In genomic region chr1:156740307-156740678, GRCh38 we compare ENCODE assay signal across 8 cellular contexts. TPM values are rescaled to one million over a fixed set of nuclear protein-coding genes. Genes with fewer than 3 reads are reported as not detected.
DNase-seq lines count a peak whose midpoint lies in the region; ATAC-seq and TF ChIP-seq lines count a peak whose summit lies in the region.

No MANE protein-coding gene starts in this region.

- WGBS in mesenchymal stem cell, result 27% methylated on average over 4 of the region's 5 CpGs
- 16 to 17% methylated on average over 5 of the region's 5 CpGs for WGBS in aorta, 2 donors

- CTCF ChIA-PET in BJ (lab: Yijun Ruan, JAX), result interaction anchor here (1.2 to 2.8 kb wide), 7 partner anchors 10 to 120 kb away, joined by 3 to 19 read pairs (median 7); partner anchors contain the start of genes HDGF, NTRK1 and PRCC

- peak overlapping the region; percentile 74 for H3K4me2 ChIP-seq in mesenchymal stem cell (ENCODE audit: low read length, poor library complexity, severe bottlenecking)

- H2BK12ac ChIP-seq in mesenchymal stem cell (ENCODE audit: low read length in 2 of 2), result no peak overlapping the region

- POLR2A ChIA-PET in BJ (lab: Charles Lee), result interaction anchor here (0.6 to 1.4 kb wide), 3 partner anchors 12 to 27 kb away, joined by 3 to 10 read pairs (median 4); partner anchors contain the start of genes HDGF, ISG20L2, METTL25B and PRCC

- H3K27me3 ChIP-seq in BJ (ENCODE audit: control insufficient read depth, insufficient read depth, low read length) (no peaks in the 10 kb centered on the region), mesenchymal stem cell (ENCODE audit: control insufficient read depth in 1 of 2, insufficient read depth in 1 of 2, low read length in 2 of 2) (no peaks in the 10 kb centered on the region), aorta (ENCODE audit: control insufficient read depth in 1 of 2, insufficient read depth in 2 of 2, low read length in 1 of 2) (no peaks in the 10 kb centered on the region)

- intact Hi-C loops in aorta (cut with DNase I), result no loop called here

- in situ Hi-C loops in astrocyte of the cerebellum (cut with HindIII; ENCODE audit: low sequenced_read_pairs), result no loop called here

- H4K8ac ChIP-seq in mesenchymal stem cell (ENCODE audit: low read length), result peak overlapping the region; percentile 1

- H2BK5ac ChIP-seq in mesenchymal stem cell (ENCODE audit: low read depth, low read length, poor library complexity, severe bottlenecking), result no peak overlapping the region

- H3K4me1 ChIP-seq in mesenchymal stem cell (ENCODE audit: control insufficient read depth, insufficient read depth, low read depth, low read length), result peaks cover 10% of the 10 kb centered on the region
- no peaks in the 10 kb centered on the region for H3K4me1 ChIP-seq in aorta (ENCODE audit: control insufficient read depth in 1 of 2, insufficient read depth in 2 of 2, low read length in 2 of 2)

- no peak overlapping the region for H2AFZ ChIP-seq in mesenchymal stem cell (ENCODE audit: low read depth, low read length)

- TF ChIP-seq CTCF in BJ (IDR thresholded peaks at IDR 0.05; ENCODE audit: insufficient read depth, low read depth, low read length) (no peak), astrocyte of the cerebellum (IDR thresholded peaks at IDR 0.05; ENCODE audit: low read depth, low read length, missing control alignments) (no peak)

- ATAC-seq in HG03196 (IDR thresholded peaks at IDR 0.05; ENCODE audit: unreplicated experiment) (peak; percentile 2), aorta (ENCODE audit: low FRiP score) (no peak), GM19397 (IDR thresholded peaks at IDR 0.05; ENCODE audit: unreplicated experiment) (no peak)

- H3K36me3 ChIP-seq in BJ (ENCODE audit: control insufficient read depth, insufficient read depth, low read length) (peaks cover 28% of the 10 kb centered on the region), mesenchymal stem cell (ENCODE audit: control insufficient read depth in 1 of 2, insufficient read depth in 2 of 2, low read depth in 1 of 2, low read length in 2 of 2) (peaks cover 62 to 73% of the 10 kb centered on the region in 2 experiments), aorta (ENCODE audit: control insufficient read depth in 1 of 2, insufficient read depth in 2 of 2, low read length in 1 of 2) (peaks cover 2 to 9% of the 10 kb centered on the region in 2 donors)

- H3K9me3 ChIP-seq in mesenchymal stem cell (ENCODE audit: control insufficient read depth, low read length), result no peaks in the 10 kb centered on the region
- no peaks in the 10 kb centered on the region for H3K9me3 ChIP-seq in aorta (ENCODE audit: control insufficient read depth, low read length)

- no peak overlapping the region for H2BK120ac ChIP-seq in mesenchymal stem cell (ENCODE audit: low read depth, low read length)

- no peak for DNase-seq in BJ (ENCODE audit: low read depth)
- no peak for DNase-seq in astrocyte of the cerebellum (ENCODE audit: low read depth)
- DNase-seq in mesenchymal stem cell, result no peak
- DNase-seq in aorta, result no peak
- no peak for DNase-seq in activated CD4-positive, CD25-positive, alpha-beta regulatory T cell treated with anti-CD3 and anti-CD28 coated beads, Interleukin-2, amount 50 U/mL, for 72 hours
- no peak for DNase-seq in NCI-H2227 (lab: John Stamatoyannopoulos, UW; ENCODE audit: unreplicated experiment)

- H3K4me3 ChIP-seq in BJ (ENCODE audit: low read depth, low read length) (peak overlapping the region; percentile 53), astrocyte of the cerebellum (ENCODE audit: low read depth, low read length) (peak overlapping the region; percentile 69), mesenchymal stem cell (ENCODE audit: insufficient read depth in 1 of 2, low read depth in 1 of 2, low read length in 2 of 2) (peak overlapping the region; percentile 60 to 94), aorta (ENCODE audit: low read length in 2 of 2) (peak overlapping the region; percentile 22 to 44)

- H3K27ac ChIP-seq in mesenchymal stem cell (ENCODE audit: low read length, poor library complexity, severe bottlenecking), result no peak overlapping the region
- peak overlapping the region in 1 of 2 donors; percentile 29 for H3K27ac ChIP-seq in aorta (ENCODE audit: low read depth in 1 of 2, low read length in 2 of 2)

- peak overlapping the region in 1 of 2 experiments; percentile 66 for H3K23ac ChIP-seq in mesenchymal stem cell (ENCODE audit: low read length in 2 of 2)

- H3K9ac ChIP-seq in mesenchymal stem cell (ENCODE audit: low read length), result peak overlapping the region; percentile 94

- peaks cover 24% of the 10 kb centered on the region for H3K79me1 ChIP-seq in mesenchymal stem cell (replicated peaks; ENCODE audit: low read length, poor library complexity, severe bottlenecking)

- no peak overlapping the region for H3K14ac ChIP-seq in mesenchymal stem cell (ENCODE audit: low read length in 2 of 2)

- no peak overlapping the region for H3K18ac ChIP-seq in mesenchymal stem cell (ENCODE audit: low read depth in 1 of 2, low read length in 2 of 2)

- H4K91ac ChIP-seq in mesenchymal stem cell (ENCODE audit: low read length), result no peak overlapping the region

- peak overlapping the region in 1 of 2 experiments; percentile 7 for H3K4ac ChIP-seq in mesenchymal stem cell (ENCODE audit: low read depth in 1 of 2, low read length in 2 of 2)

- H2BK15ac ChIP-seq in mesenchymal stem cell (ENCODE audit: low read depth, poor library complexity, severe bottlenecking), result no peak overlapping the region

- no peak overlapping the region for H2AK5ac ChIP-seq in mesenchymal stem cell (ENCODE audit: low read length, severe bottlenecking)

RNA-seq across cellular contexts. Expression of gene MRPL24, which starts 0.6 kb away (rescaled TPM):
- polyA plus RNA-seq in BJ (2011; rRNA removed) (104 and 120 TPM in 2 replicates), aorta (10 to 100 TPM; 68.5 to 73.1 TPM)
- 20.5 and 27.5 TPM in 2 replicates for polyA minus RNA-seq in BJ (2011; rRNA and poly(A)+ RNA removed)
- 65.7 TPM for polyA plus RNA-seq in mesenchymal stem cell (2013, experiment 1 of 2)
- 64.7 TPM for polyA plus RNA-seq in mesenchymal stem cell (2013, experiment 2 of 2)
- 10 to 100 TPM; 44.0 to 46.1 TPM for total RNA-seq in aorta

RNA-seq across cellular contexts. Expression of gene HDGF, which starts 11.2 kb away (rescaled TPM):
- polyA plus RNA-seq in BJ (2011; rRNA removed), result 179 and 180 TPM in 2 replicates
- polyA minus RNA-seq in BJ (2011; rRNA and poly(A)+ RNA removed), result 74.3 and 87.1 TPM in 2 replicates
- polyA plus RNA-seq in mesenchymal stem cell (2013, experiment 1 of 2), result 156 TPM
- polyA plus RNA-seq in mesenchymal stem cell (2013, experiment 2 of 2), result 154 TPM
- total RNA-seq in aorta, result 100 to 1,000 TPM; 106 to 135 TPM
- polyA plus RNA-seq in aorta, result 100 to 1,000 TPM in 1 of 2 donors, 10 to 100 TPM in 1; 94.9 to 126 TPM

RNA-seq across cellular contexts. Expression of gene ISG20L2, which starts 11.7 kb away (rescaled TPM):
- polyA plus RNA-seq in BJ (2011; rRNA removed) (30.6 and 36.6 TPM in 2 replicates), aorta (10 to 100 TPM; 11.7 to 20.2 TPM)
- polyA minus RNA-seq in BJ (2011; rRNA and poly(A)+ RNA removed), result 13.3 and 22.1 TPM in 2 replicates
- polyA plus RNA-seq in mesenchymal stem cell (2013, experiment 1 of 2), result 26.8 TPM
- 25.1 TPM for polyA plus RNA-seq in mesenchymal stem cell (2013, experiment 2 of 2)
- total RNA-seq in aorta, result 10 to 100 TPM; 20.6 to 26.9 TPM

RNA-seq across cellular contexts. Expression of gene METTL25B, which starts 12.0 kb away (rescaled TPM):
- polyA plus RNA-seq in BJ (2011; rRNA removed) (9.5 and 14.6 TPM in 2 replicates), aorta (10 to 100 TPM; 24.2 to 46.2 TPM)
- 8.6 and 11.3 TPM in 2 replicates for polyA minus RNA-seq in BJ (2011; rRNA and poly(A)+ RNA removed)
- polyA plus RNA-seq in mesenchymal stem cell (2013, experiment 1 of 2), result 12.1 TPM
- 11.3 TPM for polyA plus RNA-seq in mesenchymal stem cell (2013, experiment 2 of 2)
- 10 to 100 TPM; 20.7 to 33.6 TPM for total RNA-seq in aorta

RNA-seq across cellular contexts. Expression of gene PRCC, which starts 27.0 kb away (rescaled TPM):
- polyA plus RNA-seq in BJ (2011; rRNA removed), result 60.3 and 93.6 TPM in 2 replicates
- polyA minus RNA-seq in BJ (2011; rRNA and poly(A)+ RNA removed), result 62.6 and 103 TPM in 2 replicates
- 74.5 TPM for polyA plus RNA-seq in mesenchymal stem cell (2013, experiment 1 of 2)
- 72.5 TPM for polyA plus RNA-seq in mesenchymal stem cell (2013, experiment 2 of 2)
- 10 to 100 TPM; 41.0 to 50.2 TPM for total RNA-seq in aorta
- polyA plus RNA-seq in aorta, result 10 to 100 TPM; 17.2 to 43.5 TPM
